ENCODE assay signal across 13 cellular contexts in the genomic region with DNA sequence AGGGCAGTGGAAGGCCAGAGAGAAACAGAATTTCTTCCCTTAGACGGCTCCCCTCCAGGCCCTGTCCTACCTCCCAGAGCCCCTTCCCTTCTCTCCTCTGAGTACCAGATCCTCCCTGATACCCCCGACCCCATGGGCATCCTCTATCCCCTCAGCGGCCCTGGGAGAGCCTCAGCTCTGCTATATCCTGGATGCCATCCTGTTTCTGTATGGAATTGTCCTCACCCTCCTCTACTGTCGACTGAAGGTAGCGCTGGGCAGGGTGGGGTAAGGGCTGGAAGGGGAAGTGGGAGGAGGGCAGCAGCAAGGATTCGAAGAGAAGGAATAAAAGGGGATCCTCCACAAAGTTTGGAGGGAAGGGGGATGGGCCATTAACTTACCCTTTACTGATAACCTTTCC. TPM values are rescaled to one million over a fixed set of nuclear protein-coding genes. Genes with fewer than 3 reads are reported as not detected.
DNase-seq lines count a peak whose midpoint lies in the region; ATAC-seq, FAIRE-seq and TF ChIP-seq lines count a peak whose summit lies in the region.
"Had no signal": no experiment of that assay in that cellular context is flagged by ENCODE, and none has a peak within 500 bp of the region (broad histone marks: within the 10 kb centered on the region; RNA-seq: fewer than 3 reads in every experiment).

No MANE protein-coding gene starts in this region.

- H3K27ac Mint-ChIP-seq in MCF 10A (ENCODE audit: low read depth, unreplicated experiment): no peak overlapping the region

- no peak for TF ChIP-seq POLR2A in breast epithelium (IDR thresholded peaks at IDR 0.05)
- TF ChIP-seq POLR2A in transverse colon (IDR thresholded peaks at IDR 0.05): no peak

- in situ Hi-C loops in transverse colon (cut with MboI; ENCODE audit: low pct_ligation_motif_present in 1 of 4, low pct_unique_long_range_greater_than_20kb in 1 of 4, low sequenced_read_pairs in 3 of 4): loop anchor here in 1 of 4 donors (25.0 kb wide), 1 partner anchor 169 kb away; no protein-coding TSS in a partner anchor

- TF ChIP-seq EP300 in transverse colon (IDR thresholded peaks at IDR 0.05; ENCODE audit: low read depth): no peak

- H3K9ac ChIP-seq in muscle layer of colon (ENCODE audit: low read length): no peak overlapping the region

- no peak for DNase-seq in breast epithelium (ENCODE audit: low spot score in 2 of 2)
- DNase-seq in MCF 10A (ENCODE audit: unreplicated experiment): no peak
- DNase-seq in transverse colon: no peak
- DNase-seq in frontal cortex (ENCODE audit: low spot score in 2 of 2): no peak
- DNase-seq in activated gamma-delta T cell (lab: John Stamatoyannopoulos, UW): no peak
- no peak for DNase-seq in activated T-cell treated with anti-CD3 and anti-CD28 coated beads, Interleukin-2, amount 50 U/mL, for 4 hours
- DNase-seq: activated CD4-positive, alpha-beta T cell treated with anti-CD3 and anti-CD28 coated beads for 1 hour; NCI-H526; pancreas had no signal

- no peak for FAIRE-seq in frontal cortex (lab: Jason Lieb, UNC)
- FAIRE-seq: pancreas had no signal

- peak overlapping the region in 1 of 2 donors; percentile 93 for H3K27ac ChIP-seq in breast epithelium
- H3K27ac ChIP-seq in adipose tissue (ENCODE audit: low read depth, low read length): peak overlapping the region; percentile 13
- peak overlapping the region; percentile 16 for H3K27ac ChIP-seq in muscle layer of colon (ENCODE audit: low read depth, low read length)
- H3K27ac ChIP-seq in transverse colon: peak overlapping the region; percentile 29 to 74 (median 68)

- WGBS in adipose tissue, 3 donors: 52 to 61% (median 60%) methylated on average over 6 of the region's 6 CpGs
- 58 to 80% methylated on average over 4 to 6 of the region's 6 CpGs for WGBS in transverse colon (ENCODE audit: low coverage in 1 of 2), 2 donors

- no peaks in the 10 kb centered on the region for H3K9me3 ChIP-seq in breast epithelium
- no peaks in the 10 kb centered on the region for H3K9me3 ChIP-seq in muscle layer of colon (ENCODE audit: low read length)
- H3K9me3 ChIP-seq in transverse colon: no peaks in the 10 kb centered on the region
- H3K9me3 ChIP-seq: pancreas had no signal

- no TSS peak for BruUV-seq in MCF 10A (replicated peaks; lab: Mats Ljungman, UMichigan)

- H3K4me1 ChIP-seq in breast epithelium (no peaks in the 10 kb centered on the region), muscle layer of colon (ENCODE audit: insufficient read depth, low read length) (no peaks in the 10 kb centered on the region), transverse colon (peaks cover 0 to 3% (median 0%) of the 10 kb centered on the region in 4 donors)
- H3K4me1 ChIP-seq: pancreas had no signal

- no peak overlapping the region for H3K4me3 Mint-ChIP-seq in MCF 10A (ENCODE audit: unreplicated experiment)
- no peak overlapping the region for H3K4me3 Mint-ChIP-seq in activated T-cell treated with anti-CD3 and anti-CD28 coated beads, Interleukin-2, amount 50 U/mL, for 4 hours

- ATAC-seq in activated T-cell treated with anti-CD3 and anti-CD28 coated beads, Interleukin-2, amount 50 U/mL, for 4 hours: no peak
- ATAC-seq: HCT116 had no signal

- H3K27me3 ChIP-seq in breast epithelium: no peaks in the 10 kb centered on the region
- no peaks in the 10 kb centered on the region for H3K27me3 ChIP-seq in muscle layer of colon (ENCODE audit: control insufficient read depth in 1 of 2, insufficient read depth in 2 of 2, low read length in 2 of 2)
- H3K27me3 ChIP-seq in transverse colon: no peaks in the 10 kb centered on the region
- H3K27me3 ChIP-seq: pancreas had no signal

- H3K36me3 ChIP-seq in breast epithelium (peaks cover 5% of the 10 kb centered on the region), muscle layer of colon (ENCODE audit: insufficient read depth, low read length) (peaks cover 17% of the 10 kb centered on the region), transverse colon (peaks cover 0 to 19% (median 9%) of the 10 kb centered on the region in 4 donors)

- H3K36me3 Mint-ChIP-seq in MCF 10A (ENCODE audit: insufficient read depth, unreplicated experiment): peaks cover 33% of the 10 kb centered on the region
- peaks cover 19% of the 10 kb centered on the region for H3K36me3 Mint-ChIP-seq in activated T-cell treated with anti-CD3 and anti-CD28 coated beads, Interleukin-2, amount 50 U/mL, for 4 hours (ENCODE audit: insufficient read depth)

- H3K27me3 Mint-ChIP-seq in MCF 10A (ENCODE audit: insufficient read depth, unreplicated experiment): no peaks in the 10 kb centered on the region
- no peaks in the 10 kb centered on the region for H3K27me3 Mint-ChIP-seq in activated T-cell treated with anti-CD3 and anti-CD28 coated beads, Interleukin-2, amount 50 U/mL, for 4 hours (ENCODE audit: low read depth)

- no peak for TF ChIP-seq CTCF in breast epithelium (IDR thresholded peaks at IDR 0.05)
- TF ChIP-seq CTCF in MCF 10A (IDR thresholded peaks at IDR 0.05; ENCODE audit: unreplicated experiment): no peak
- no peak for TF ChIP-seq CTCF in transverse colon (IDR thresholded peaks at IDR 0.05)

- POLR2A ChIA-PET in MCF 10A (lab: Yijun Ruan, JAX): interaction anchor here (1.2 to 3.6 kb wide), 3 partner anchors 8 to 16 kb away, joined by 4 to 20 read pairs (median 13); a partner anchor contains a TSS

- CTCF ChIA-PET in MCF 10A (lab: Yijun Ruan, JAX): interaction anchor here (1.1 to 18.5 kb wide), 6 partner anchors 9 to 168 kb away, joined by 3 to 444 read pairs (median 197); a partner anchor contains a TSS

- H3K9me3 Mint-ChIP-seq in MCF 10A (ENCODE audit: unreplicated experiment): no peaks in the 10 kb centered on the region
- H3K9me3 Mint-ChIP-seq in activated T-cell treated with anti-CD3 and anti-CD28 coated beads, Interleukin-2, amount 50 U/mL, for 4 hours: no peaks in the 10 kb centered on the region

- intact Hi-C loops in breast epithelium (cut with DNase I; ENCODE audit: low total_unique reads) (no loop called here), MCF 10A (cut with micrococcal nuclease) (no loop called here), transverse colon (cut with DNase I; ENCODE audit: low total_unique reads) (no loop called here)

- peaks cover 6% of the 10 kb centered on the region for H3K4me1 Mint-ChIP-seq in MCF 10A (ENCODE audit: insufficient read depth, unreplicated experiment)
- peaks cover 44% of the 10 kb centered on the region for H3K4me1 Mint-ChIP-seq in activated T-cell treated with anti-CD3 and anti-CD28 coated beads, Interleukin-2, amount 50 U/mL, for 4 hours (ENCODE audit: low read depth)

- H3K4me3 ChIP-seq in breast epithelium: peak overlapping the region in 2 of 3 donors; percentile 19 to 28
- H3K4me3 ChIP-seq in muscle layer of colon (ENCODE audit: low read depth in 1 of 2, low read length in 2 of 2): no peak overlapping the region
- peak overlapping the region in 1 of 4 donors; percentile 14 for H3K4me3 ChIP-seq in transverse colon

RNA-seq across cellular contexts. Expression of a gene that starts 2.7 kb away (rescaled TPM):
- 100 to 1,000 TPM in 1 of 3 donors, 10 to 100 TPM in 2; 40.3 to 153 (median 70.1) TPM for total RNA-seq in breast epithelium
- 1.0 and 2.1 TPM in 2 replicates for total RNA-seq in MCF 10A (2022)
- polyA plus RNA-seq in adipose tissue: 100 to 1,000 TPM in 2 of 3 donors, 10 to 100 TPM in 1; 28.6 to 258 (median 227) TPM
- total RNA-seq in transverse colon: 100 to 1,000 TPM in 1 of 4 donors, 10 to 100 TPM in 3; 20.9 to 194 (median 49.2) TPM
- 2.0 TPM for total RNA-seq in frontal cortex
- 1 to 10 TPM in 1 of 3 donors, under 1 TPM in 1, not detected in 1; 0.83 to 1.4 TPM for total RNA-seq in activated T-cell treated with anti-CD3 and anti-CD28 coated beads, Interleukin-2, amount 50 U/mL, for 4 hours
- total RNA-seq: G401 had no signal

RNA-seq across cellular contexts. Expression of a gene that starts 5.6 kb away (rescaled TPM):
- total RNA-seq in breast epithelium (not detected), MCF 10A (2022) (not detected in 2 replicates), transverse colon (not detected), frontal cortex (not detected)
- not detected for polyA plus RNA-seq in adipose tissue
- 1 to 10 TPM; 1.1 to 2.0 (median 2.0) TPM for total RNA-seq in activated T-cell treated with anti-CD3 and anti-CD28 coated beads, Interleukin-2, amount 50 U/mL, for 4 hours
- total RNA-seq: G401 had no signal
- polyA plus RNA-seq: pancreas had no signal

RNA-seq across cellular contexts. Expression of a gene that starts 8.0 kb away (rescaled TPM):
- total RNA-seq in breast epithelium (1 to 10 TPM; 6.9 to 9.4 (median 8.2) TPM), MCF 10A (2022) (10.0 and 12.3 TPM in 2 replicates), transverse colon (10 to 100 TPM in 2 of 4 donors, 1 to 10 TPM in 2; 5.8 to 21.4 (median 12.6) TPM), frontal cortex (22.4 TPM)
- polyA plus RNA-seq in adipose tissue: 10 to 100 TPM in 2 of 3 donors, 1 to 10 TPM in 1; 3.8 to 12.6 (median 11.7) TPM
- 10 to 100 TPM; 23.8 to 29.8 (median 25.5) TPM for total RNA-seq in activated T-cell treated with anti-CD3 and anti-CD28 coated beads, Interleukin-2, amount 50 U/mL, for 4 hours

RNA-seq across cellular contexts. Expression of a gene that starts 15.7 kb away (rescaled TPM):
- 100 to 1,000 TPM; 102 to 129 (median 116) TPM for total RNA-seq in breast epithelium
- 139 and 149 TPM in 2 replicates for total RNA-seq in MCF 10A (2022)
- polyA plus RNA-seq in adipose tissue: 100 to 1,000 TPM in 1 of 3 donors, 10 to 100 TPM in 2; 68.4 to 163 (median 86.3) TPM
- 100 to 1,000 TPM in 3 of 4 donors, 10 to 100 TPM in 1; 82.6 to 209 (median 144) TPM for total RNA-seq in transverse colon
- 143 TPM for total RNA-seq in frontal cortex
- 10 to 100 TPM; 70.7 to 80.5 (median 73.2) TPM for total RNA-seq in activated T-cell treated with anti-CD3 and anti-CD28 coated beads, Interleukin-2, amount 50 U/mL, for 4 hours

RNA-seq across cellular contexts. Expression of a gene that starts 19.0 kb away (rescaled TPM):
- total RNA-seq in breast epithelium (10 to 100 TPM in 2 of 3 donors, 1 to 10 TPM in 1; 4.8 to 85.5 (median 24.6) TPM), MCF 10A (2022) (not detected in 2 replicates), transverse colon (10 to 100 TPM in 2 of 4 donors, 1 to 10 TPM in 2; 1.2 to 34.8 (median 7.2) TPM), frontal cortex (0.41 TPM)
- polyA plus RNA-seq in adipose tissue: 100 to 1,000 TPM in 1 of 3 donors, 10 to 100 TPM in 1, 1 to 10 TPM in 1; 5.9 to 188 (median 37.3) TPM
- 1 to 10 TPM in 1 of 3 donors, under 1 TPM in 2; 0.34 to 1.1 (median 0.63) TPM for total RNA-seq in activated T-cell treated with anti-CD3 and anti-CD28 coated beads, Interleukin-2, amount 50 U/mL, for 4 hours

Comparison
In these comparisons a context has a peak if more than half of its experiments do, and no peak if none do; other contexts are left out.
1. H3K4me3 ChIP-seq: peak in breast epithelium (2 of 3); none in muscle layer of colon (0 of 2).